In the genomic region with DNA sequence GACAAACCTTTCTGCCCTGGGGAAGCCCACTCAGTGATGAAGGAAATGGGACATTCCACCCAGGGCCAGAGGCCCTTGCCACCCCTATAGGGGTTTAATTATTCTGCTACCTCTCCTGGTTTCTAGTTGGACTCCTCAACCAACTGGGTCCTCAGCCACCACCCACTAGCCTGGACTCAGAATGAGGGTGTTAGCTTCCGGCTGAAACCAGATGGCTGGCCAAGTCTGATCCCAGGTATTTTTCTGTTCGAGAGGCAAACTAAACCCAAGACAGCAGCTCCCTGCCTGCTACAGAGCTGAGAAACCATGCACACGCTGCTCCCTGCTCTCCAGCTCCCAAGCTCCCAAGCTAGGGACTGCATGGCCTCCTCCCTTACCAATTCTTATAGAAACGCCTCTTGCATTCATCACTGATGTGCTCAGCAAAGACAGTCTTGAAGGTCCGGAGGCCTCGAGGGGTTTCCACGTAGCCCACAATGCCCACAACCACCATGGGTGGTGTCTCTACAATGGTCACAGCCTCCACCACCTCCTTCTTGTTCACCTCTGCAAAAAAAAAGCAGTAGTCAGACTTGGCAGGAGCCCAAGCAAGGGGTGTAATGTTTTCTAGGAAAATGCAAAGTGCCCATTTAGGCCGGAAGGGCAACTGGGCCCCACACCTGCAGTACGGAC, we compare ENCODE assay signal across 8 cellular contexts. TPM values are rescaled to one million over a fixed set of nuclear protein-coding genes. Genes with fewer than 3 reads are reported as not detected.
DNase-seq lines count a peak whose midpoint lies in the region; ATAC-seq and TF ChIP-seq lines count a peak whose summit lies in the region.

No MANE protein-coding gene starts in this region.

- H4K20me1 ChIP-seq in H9 (ENCODE audit: control insufficient read depth, insufficient read depth, insufficient read length): peaks cover 8% of the 10 kb centered on the region

- TF ChIP-seq CTCF in AG04449 (IDR thresholded peaks at IDR 0.05; ENCODE audit: insufficient read depth, low read length, missing control alignments) (no peak), H9 (conservative IDR thresholded peaks at IDR 0.05) (no peak)

- peaks cover 42 to 48% of the 10 kb centered on the region in 2 experiments for H3K4me1 Mint-ChIP-seq in H9

- no peaks in the 10 kb centered on the region for H3K27me3 ChIP-seq in H9 (ENCODE audit: insufficient read depth, low read length)
- no peaks in the 10 kb centered on the region for H3K27me3 ChIP-seq in subcutaneous abdominal adipose tissue (ENCODE audit: control insufficient read depth in 5 of 5, insufficient read depth in 4 of 5, low read length in 5 of 5)

- peak overlapping the region; percentile 59 to 100 (median 100); a peak in 5 of 7 replicates for H3K27ac Mint-ChIP-seq in H9

- no peaks in the 10 kb centered on the region; a peak in 2 of 5 replicates for H3K9me3 Mint-ChIP-seq in H9

- no peak overlapping the region for H4K8ac ChIP-seq in H9 (replicated peaks; ENCODE audit: insufficient read length, low read depth, low read length)

- CTCF ChIA-PET in AG04449 (lab: Yijun Ruan, JAX): interaction anchor here (0.6 to 8.1 kb wide), 28 partner anchors 7 to 448 kb away, joined by 3 to 258 read pairs (median 5); a partner anchor contains a TSS

- H2BK5ac ChIP-seq in H9 (ENCODE audit: insufficient read length, low read length): no peak overlapping the region

- H3K27ac ChIP-seq in H9 (ENCODE audit: insufficient read length, low read depth, low read length): peak overlapping the region; percentile 62
- peak overlapping the region; percentile 95 for H3K27ac ChIP-seq in subcutaneous abdominal adipose tissue (ENCODE audit: low read depth, low read length)

- no peak overlapping the region; the same call in 1 of the 2 replicates for H3K14ac ChIP-seq in H9 (ENCODE audit: insufficient read depth, low read length)

- ATAC-seq in GM19463 (IDR thresholded peaks at IDR 0.05; ENCODE audit: unreplicated experiment): no peak

- H3K9ac ChIP-seq in H9 (ENCODE audit: extremely low read depth, insufficient read length, low read length): peak overlapping the region; percentile 97
- H3K9ac ChIP-seq in subcutaneous abdominal adipose tissue (ENCODE audit: low read length in 5 of 5): peak overlapping the region in 4 of 5 donors; percentile 85 to 97 (median 96)

- H3K9me3 ChIP-seq in H9 (ENCODE audit: control insufficient read depth, low read depth, low read length): no peaks in the 10 kb centered on the region
- no peaks in the 10 kb centered on the region for H3K9me3 ChIP-seq in subcutaneous abdominal adipose tissue (ENCODE audit: control insufficient read depth in 5 of 5, low read length in 5 of 5)

- H4K91ac ChIP-seq in H9 (ENCODE audit: insufficient read length, low read depth, low read length): no peak overlapping the region

- H3K36me3 Mint-ChIP-seq in H9 (ENCODE audit: insufficient read depth in 1 of 3, low read depth in 3 of 3): peaks cover 70 to 73% (median 73%) of the 10 kb centered on the region in 3 experiments

- no peak overlapping the region for H3K23ac ChIP-seq in H9 (ENCODE audit: insufficient read length, low read depth, low read length)

- peaks cover 21% of the 10 kb centered on the region for H3K79me2 ChIP-seq in H9 (ENCODE audit: insufficient read depth, low read length)

- no peak overlapping the region for H3K56ac ChIP-seq in H9 (ENCODE audit: insufficient read length, low read depth, low read length)

- H2BK12ac ChIP-seq in H9 (ENCODE audit: insufficient read length, low read depth, low read length): no peak overlapping the region

- peaks cover 6 to 62% (median 57%) of the 10 kb centered on the region in 5 donors for H3K36me3 ChIP-seq in subcutaneous abdominal adipose tissue (ENCODE audit: control insufficient read depth in 5 of 5, insufficient read depth in 5 of 5, low read length in 5 of 5)

- no peak overlapping the region for H2AK5ac ChIP-seq in H9 (ENCODE audit: insufficient read length, low read length)

- no peaks in the 10 kb centered on the region for H3K4me1 ChIP-seq in H9 (ENCODE audit: insufficient read depth, low read length)
- H3K4me1 ChIP-seq in subcutaneous abdominal adipose tissue (ENCODE audit: control insufficient read depth in 5 of 5, insufficient read depth in 5 of 5, low read length in 5 of 5): peaks cover 11 to 52% (median 39%) of the 10 kb centered on the region in 5 donors

- no peak overlapping the region for H2BK15ac ChIP-seq in H9 (ENCODE audit: low read depth, low read length)

- H3K4me3 ChIP-seq in AG04449 (ENCODE audit: low read depth, low read length): peak overlapping the region; percentile 89
- peak overlapping the region; percentile 96 for H3K4me3 ChIP-seq in iPS-11a (ENCODE audit: low read depth, low read length)
- peak overlapping the region; percentile 90 to 95 (median 91) for H3K4me3 ChIP-seq in subcutaneous abdominal adipose tissue (ENCODE audit: low read depth in 1 of 5, low read length in 5 of 5)

- no CpG with 5 or more reads among the region's 9 CpGs for WGBS in H9 (ENCODE audit: extremely low coverage, insufficient read length, low lambda C conversion rate)

- POLR2A ChIA-PET in AG04449 (lab: Yijun Ruan, JAX): interaction anchor here (0.6 to 6.6 kb wide), 17 partner anchors 7 to 1620 kb away, joined by 3 to 87 read pairs (median 9); a partner anchor contains a TSS

- no peak overlapping the region for H2BK120ac ChIP-seq in H9 (ENCODE audit: low read depth, low read length, poor library complexity, severe bottlenecking)

- no peak overlapping the region for H2AFZ ChIP-seq in H9 (ENCODE audit: low read length)

- H3K23me2 ChIP-seq in H9 (ENCODE audit: insufficient read length, low read depth, low read length, poor library complexity, severe bottlenecking): peaks cover 6% of the 10 kb centered on the region

- no peak overlapping the region for H2BK20ac ChIP-seq in H9 (ENCODE audit: low read depth, low read length, poor library complexity, severe bottlenecking)

- peak overlapping the region; percentile 96 for H3K4me2 ChIP-seq in H9 (ENCODE audit: insufficient read depth, insufficient read length, low read length)

- no peak overlapping the region for H4K5ac ChIP-seq in H9 (ENCODE audit: insufficient read length, low read depth, low read length)

- no peak for DNase-seq in AG04449 (ENCODE audit: low read depth, low spot score)
- peak; percentile 37 for DNase-seq in H9
- DNase-seq in activated T-cell treated with anti-CD3 and anti-CD28 coated beads, Interleukin-2, amount 50 U/mL, for 48 hours: peak; percentile 55 to 57
- DNase-seq in NCI-H1930 (lab: John Stamatoyannopoulos, UW): no peak
- DNase-seq in NCI-H510A (lab: John Stamatoyannopoulos, UW): no peak

- no peak overlapping the region for H3T11ph ChIP-seq in H9 (ENCODE audit: low read length)

- H3K79me1 ChIP-seq in H9 (ENCODE audit: insufficient read depth, low read depth, low read length, poor library complexity, severe bottlenecking): peaks cover 4% of the 10 kb centered on the region

- peak overlapping the region; percentile 99 to 100 for H3K4me3 Mint-ChIP-seq in H9

- H3K18ac ChIP-seq in H9 (ENCODE audit: insufficient read length, low read depth, low read length): no peak overlapping the region

- H3K27me3 Mint-ChIP-seq in H9 (ENCODE audit: low read depth): peaks cover 10% of the 10 kb centered on the region

- no peak overlapping the region for H3K4ac ChIP-seq in H9 (ENCODE audit: low read depth, low read length)

RNA-seq across cellular contexts. Expression of a gene that starts 2.2 kb away (rescaled TPM):
- total RNA-seq in H9 (2021): 2,830 and 2,855 TPM in 2 replicates

RNA-seq across cellular contexts. Expression of a gene that starts 32.6 kb away (rescaled TPM):
- 13.2 and 14.3 TPM in 2 replicates for total RNA-seq in H9 (2021)

Comparison
In these comparisons a context has a peak if more than half of its experiments do, and no peak if none do; other contexts are left out.
1. DNase-seq: peak in H9 (single experiment) and activated T-cell treated with anti-CD3 and anti-CD28 coated beads, Interleukin-2, amount 50 U/mL, for 48 hours (2 of 2); none in AG04449 (single experiment), NCI-H1930 (0 of 2) and NCI-H510A (single experiment).
2. Peak in every context shown above with its lines, with median percentiles within 50 percentile points of each other: H3K4me3 ChIP-seq.